In the genomic region with DNA sequence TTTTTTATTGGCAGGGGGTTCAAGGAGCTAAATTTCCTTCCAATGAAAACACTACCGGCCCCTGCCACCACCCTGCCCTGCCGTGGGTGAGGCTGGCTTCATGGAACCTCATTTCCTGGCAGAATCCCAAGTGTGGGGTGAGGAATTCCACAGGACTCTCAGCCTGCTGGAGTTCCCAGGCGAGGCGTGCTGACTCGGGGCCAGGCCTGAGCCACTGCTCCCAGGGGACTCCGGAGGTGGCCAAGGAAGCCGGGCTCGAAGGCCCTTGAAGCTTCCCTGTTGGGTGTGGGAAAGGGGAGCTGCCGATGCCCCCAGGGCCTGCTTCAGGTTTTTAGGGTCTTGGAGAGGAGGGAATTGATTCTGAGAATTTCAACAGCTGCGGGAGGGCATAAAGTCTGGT, we compare ENCODE assay signal across 20 cellular contexts.
"Had no signal": no experiment of that assay in that cellular context is flagged by ENCODE, and none has a peak within 500 bp of the region (broad histone marks: within the 10 kb centered on the region; RNA-seq: fewer than 3 reads in every experiment).

No MANE protein-coding gene starts in this region.

- H3K4me1 Mint-ChIP-seq: activated naive CD4-positive, alpha-beta T cell treated with anti-CD3 and anti-CD28 coated beads, Interleukin-2, amount 10 ng/mL, durations not matched to agents 7 days and 5 days; activated naive CD8-positive, alpha-beta T cell treated with anti-CD3 and anti-CD28 coated beads, Interleukin-2, amount 50 U/mL, for 24 hours; stimulated activated naive CD8-positive, alpha-beta T cell treated with anti-CD3 and anti-CD28 coated beads, Interleukin-15, amount 100 ng/mL, for 72 hours had no signal

- H3K27me3 ChIP-seq: cardiac muscle cell had no signal

- H3K4me1 ChIP-seq: suprapubic skin had no signal

- ATAC-seq: activated naive CD8-positive, alpha-beta T cell treated with anti-CD3 and anti-CD28 coated beads, Interleukin-2, amount 50 U/mL, for 24 hours had no signal

- H3K4me3 Mint-ChIP-seq: activated naive CD4-positive, alpha-beta T cell treated with anti-CD3 and anti-CD28 coated beads, Interleukin-2, amount 10 ng/mL, durations not matched to agents 7 days and 5 days; activated naive CD8-positive, alpha-beta T cell treated with anti-CD3 and anti-CD28 coated beads, Interleukin-2, amount 50 U/mL, for 24 hours; nephron; stimulated activated naive CD8-positive, alpha-beta T cell treated with anti-CD3 and anti-CD28 coated beads, Interleukin-15, amount 100 ng/mL, for 72 hours had no signal

- H3K36me3 ChIP-seq: cardiac muscle cell, suprapubic skin had no signal

- H3K27me3 Mint-ChIP-seq: activated naive CD4-positive, alpha-beta T cell treated with anti-CD3 and anti-CD28 coated beads, Interleukin-2, amount 10 ng/mL, durations not matched to agents 7 days and 5 days had no signal

- H3K27ac ChIP-seq: cardiac muscle cell, dorsolateral prefrontal cortex, skin epidermis, suprapubic skin had no signal

- H3K4me3 ChIP-seq: cardiac muscle cell, dorsolateral prefrontal cortex, skin epidermis, suprapubic skin had no signal

- H3K27ac Mint-ChIP-seq: activated naive CD4-positive, alpha-beta T cell treated with anti-CD3 and anti-CD28 coated beads, Interleukin-2, amount 10 ng/mL, durations not matched to agents 7 days and 5 days; activated naive CD8-positive, alpha-beta T cell treated with anti-CD3 and anti-CD28 coated beads, Interleukin-2, amount 50 U/mL, for 24 hours; stimulated activated naive CD8-positive, alpha-beta T cell treated with anti-CD3 and anti-CD28 coated beads, Interleukin-15, amount 100 ng/mL, for 72 hours had no signal

- H3K36me3 Mint-ChIP-seq: activated naive CD4-positive, alpha-beta T cell treated with anti-CD3 and anti-CD28 coated beads, Interleukin-2, amount 10 ng/mL, durations not matched to agents 7 days and 5 days had no signal

- DNase-seq: activated CD4-positive, alpha-beta T cell treated with anti-CD3 and anti-CD28 coated beads, Interleukin-2, amount 50 U/mL, for 1 hour; activated CD8-positive, alpha-beta memory T cell treated with anti-CD3 and anti-CD28 coated beads, Interleukin-2, amount 50 U/mL, for 4 hours; activated effector memory CD4-positive, alpha-beta T cell treated with Interleukin-2 at 50 U/mL for 16 hours; activated naive CD4-positive, alpha-beta T cell treated with anti-CD3 and anti-CD28 coated beads, Interleukin-2, amount 10 ng/mL, durations not matched to agents 7 days and 5 days; activated naive CD8-positive, alpha-beta T cell treated with anti-CD3 and anti-CD28 coated beads, Interleukin-2, amount 50 U/mL, for 24 hours; activated T-cell treated with anti-CD3 and anti-CD28 coated beads, Interleukin-2, amount 50 U/mL, for 48 hours; dorsolateral prefrontal cortex; hippocampal formation; mammary epithelial cell; midbrain; occipital lobe; stimulated activated CD4-positive, alpha-beta T cell treated with anti-CD3 and anti-CD28 coated beads, Interleukin-15, amount 100 ng/mL, for 24 hours; stimulated activated CD4-positive, alpha-beta T cell treated with anti-CD3 and anti-CD28 coated beads, Interleukin-2, amount 100 ng/mL, for 48 hours; stimulated activated naive CD8-positive, alpha-beta T cell treated with anti-CD3 and anti-CD28 coated beads, Interleukin-15, amount 100 ng/mL, for 72 hours; T-helper 1 cell; T1000 had no signal

- H3K9me3 ChIP-seq: suprapubic skin had no signal

- H3K9me3 Mint-ChIP-seq: activated naive CD4-positive, alpha-beta T cell treated with anti-CD3 and anti-CD28 coated beads, Interleukin-2, amount 10 ng/mL, durations not matched to agents 7 days and 5 days; activated naive CD8-positive, alpha-beta T cell treated with anti-CD3 and anti-CD28 coated beads, Interleukin-2, amount 50 U/mL, for 24 hours; stimulated activated naive CD8-positive, alpha-beta T cell treated with anti-CD3 and anti-CD28 coated beads, Interleukin-15, amount 100 ng/mL, for 72 hours had no signal
